Comparison of ENCODE assay signal across 9 cellular contexts in genomic region chr3:119588112-119588511, GRCh38. TPM values are rescaled to one million over a fixed set of nuclear protein-coding genes. Genes with fewer than 3 reads are reported as not detected.
DNase-seq lines count a peak whose midpoint lies in the region; ATAC-seq and TF ChIP-seq lines count a peak whose summit lies in the region.
"Had no signal": no experiment of that assay in that cellular context is flagged by ENCODE, and none has a peak within 500 bp of the region (broad histone marks: within the 10 kb centered on the region; RNA-seq: fewer than 3 reads in every experiment).

No MANE protein-coding gene starts in this region.

- H3K9me3 ChIP-seq in thyroid gland (no peaks in the 10 kb centered on the region), PC-9 (ENCODE audit: insufficient read depth, low read depth) (no peaks in the 10 kb centered on the region)

- no peak overlapping the region for H3K27ac ChIP-seq in thyroid gland
- H3K27ac ChIP-seq in PC-9: no peak overlapping the region

- peaks cover 9% of the 10 kb centered on the region for H3K36me3 Mint-ChIP-seq in activated T-cell treated with anti-CD3 and anti-CD28 coated beads, Interleukin-2, amount 50 U/mL, for 4 hours (ENCODE audit: insufficient read depth)

- no peaks in the 10 kb centered on the region for H3K9me2 ChIP-seq in PC-9 (ENCODE audit: insufficient read depth)

- no peak for TF ChIP-seq CTCF in thyroid gland (IDR thresholded peaks at IDR 0.05)
- TF ChIP-seq CTCF in PC-9 (conservative IDR thresholded peaks at IDR 0.05): no peak

- H3K4me1 Mint-ChIP-seq in activated T-cell treated with anti-CD3 and anti-CD28 coated beads, Interleukin-2, amount 50 U/mL, for 4 hours (ENCODE audit: low read depth): peaks cover 19% of the 10 kb centered on the region

- POLR2A ChIA-PET in PC-9 (lab: Charles Lee; ENCODE audit: unreplicated experiment): no interaction called here

- H3K4me3 ChIP-seq in thyroid gland (replicated peaks in 1 of 3): no peak overlapping the region
- no peak overlapping the region for H3K4me3 ChIP-seq in PC-9
- H3K4me3 ChIP-seq: dorsolateral prefrontal cortex had no signal

- no peak overlapping the region for H2AFZ ChIP-seq in PC-9

- H3K4me1 ChIP-seq in thyroid gland: no peaks in the 10 kb centered on the region
- no peaks in the 10 kb centered on the region for H3K4me1 ChIP-seq in PC-9 (replicated peaks; ENCODE audit: insufficient read depth)

- no peak for TF ChIP-seq POLR2A in thyroid gland (IDR thresholded peaks at IDR 0.05)

- no peak overlapping the region for H3K4me2 ChIP-seq in PC-9

- no peak for ATAC-seq in activated T-cell treated with anti-CD3 and anti-CD28 coated beads, Interleukin-2, amount 50 U/mL, for 4 hours
- ATAC-seq in left ventricle myocardium superior: peak; percentile 67
- ATAC-seq in HG02970 (IDR thresholded peaks at IDR 0.05; ENCODE audit: low FRiP score, unreplicated experiment): no peak

- CTCF ChIA-PET in PC-9 (lab: Charles Lee): no interaction called here

- no peaks in the 10 kb centered on the region for H3K9me3 Mint-ChIP-seq in activated T-cell treated with anti-CD3 and anti-CD28 coated beads, Interleukin-2, amount 50 U/mL, for 4 hours

- H3K27me3 ChIP-seq in thyroid gland: no peaks in the 10 kb centered on the region
- H3K27me3 ChIP-seq in PC-9 (ENCODE audit: insufficient read depth, low read depth): peaks cover 30% of the 10 kb centered on the region
- H3K27me3 ChIP-seq: dorsolateral prefrontal cortex had no signal

- intact Hi-C loops in left ventricle myocardium superior (cut with micrococcal nuclease) (no loop called here), thyroid gland (cut with DNase I) (no loop called here), PC-9 (cut with micrococcal nuclease; ENCODE audit: unreplicated experiment) (no loop called here)

- peak; percentile 29 to 40 for DNase-seq in activated T-cell treated with anti-CD3 and anti-CD28 coated beads, Interleukin-2, amount 50 U/mL, for 48 hours
- DNase-seq in activated T-cell treated with anti-CD3 and anti-CD28 coated beads, Interleukin-2, amount 50 U/mL, for 4 hours: no peak
- DNase-seq in NOMO-1 (lab: John Stamatoyannopoulos, UW; ENCODE audit: unreplicated experiment in 2 of 2) (peak; percentile 54 to 64), left ventricle myocardium superior (peak; percentile 63), thyroid gland (peak; percentile 14 to 26), NCI-H2227 treated with DMSO at 0.1 percent for 48 hours (lab: John Stamatoyannopoulos, UW) (no peak), PC-9 (no peak)

- H3K36me3 ChIP-seq in thyroid gland (no peaks in the 10 kb centered on the region), PC-9 (ENCODE audit: low read depth) (no peaks in the 10 kb centered on the region)

- BruUV-seq in PC-9 (replicated peaks; lab: Mats Ljungman, UMichigan): no TSS peak

- no peaks in the 10 kb centered on the region for H3F3A ChIP-seq in PC-9 (ENCODE audit: insufficient read depth, low read depth)

- peaks cover 12% of the 10 kb centered on the region for H3K27me3 Mint-ChIP-seq in activated T-cell treated with anti-CD3 and anti-CD28 coated beads, Interleukin-2, amount 50 U/mL, for 4 hours (ENCODE audit: low read depth)

- no peaks in the 10 kb centered on the region for H4K20me1 ChIP-seq in PC-9 (ENCODE audit: insufficient read depth)

- no peaks in the 10 kb centered on the region for H3K79me2 ChIP-seq in PC-9 (ENCODE audit: low read depth)

- no peak overlapping the region for H3K4me3 Mint-ChIP-seq in activated T-cell treated with anti-CD3 and anti-CD28 coated beads, Interleukin-2, amount 50 U/mL, for 4 hours

- 76 to 78% methylated on average over 3 of the region's 3 CpGs for WGBS in thyroid gland, 2 donors

RNA-seq across cellular contexts. Expression of gene ADPRH, which starts 8.8 kb away (rescaled TPM):
- 1 to 10 TPM; 1.6 to 3.3 (median 2.5) TPM for total RNA-seq in activated T-cell treated with anti-CD3 and anti-CD28 coated beads, Interleukin-2, amount 50 U/mL, for 4 hours
- total RNA-seq in left ventricle myocardium superior (10.3 TPM), thyroid gland (10 to 100 TPM in 3 of 4 donors, 1 to 10 TPM in 1; 8.7 to 16.0 (median 14.5) TPM), PC-9 (2021) (1.4 and 1.6 TPM in 2 replicates)

RNA-seq across cellular contexts. Expression of gene PLA1A, which starts 9.6 kb away (rescaled TPM):
- not detected for total RNA-seq in activated T-cell treated with anti-CD3 and anti-CD28 coated beads, Interleukin-2, amount 50 U/mL, for 4 hours
- total RNA-seq in left ventricle myocardium superior (1.3 TPM), thyroid gland (1 to 10 TPM; 2.0 to 6.7 (median 3.9) TPM), PC-9 (2021) (not detected in 2 replicates)

RNA-seq across cellular contexts. Expression of gene CD80, which starts 28.7 kb away (rescaled TPM):
- total RNA-seq in activated T-cell treated with anti-CD3 and anti-CD28 coated beads, Interleukin-2, amount 50 U/mL, for 4 hours: 1 to 10 TPM; 1.6 to 6.2 (median 3.3) TPM
- total RNA-seq in left ventricle myocardium superior: not detected
- 1 to 10 TPM in 3 of 4 donors, under 1 TPM in 1; 0.83 to 2.3 (median 1.1) TPM for total RNA-seq in thyroid gland
- total RNA-seq in PC-9 (2021): not detected in 2 replicates

Comparison
In these comparisons a context has a peak if more than half of its experiments do, and no peak if none do; other contexts are left out.
1. DNase-seq: peak in activated T-cell treated with anti-CD3 and anti-CD28 coated beads, Interleukin-2, amount 50 U/mL, for 48 hours (2 of 2), NOMO-1 (2 of 2), left ventricle myocardium superior (single experiment) and thyroid gland (2 of 2); none in activated T-cell treated with anti-CD3 and anti-CD28 coated beads, Interleukin-2, amount 50 U/mL, for 4 hours (single experiment), NCI-H2227 treated with DMSO at 0.1 percent for 48 hours (single experiment) and PC-9 (0 of 2).